8 cellular contexts compared by ENCODE assay signal in genomic region chr11:46308632-46309419, GRCh38. TPM values are rescaled to one million over a fixed set of nuclear protein-coding genes. Genes with fewer than 3 reads are reported as not detected.
DNase-seq lines count a peak whose midpoint lies in the region; ATAC-seq lines count a peak whose summit lies in the region.

No MANE protein-coding gene starts in this region.

- H3K9me3 Mint-ChIP-seq in T-cell: no peaks in the 10 kb centered on the region

- H3K4me3 Mint-ChIP-seq in T-cell: peak overlapping the region in 1 of 3 donors; percentile 11

- DNase-seq in AG08395 (ENCODE audit: low spot score): peak; percentile 85
- peak; percentile 64 for DNase-seq in M059J (ENCODE audit: low read depth)
- peak in 32 of 34 experiments; percentile 15 to 66 (median 52) for DNase-seq in T-cell
- peak; percentile 58 for DNase-seq in amniotic epithelial cell (ENCODE audit: low read depth)
- peak; percentile 90 for DNase-seq in left ventricle myocardium superior
- peak; percentile 89 for DNase-seq in sciatic nerve (ENCODE audit: low spot score)

- no peak overlapping the region for H3K27ac Mint-ChIP-seq in T-cell

- peaks cover 0 to 3% of the 10 kb centered on the region in 2 donors for H3K27me3 Mint-ChIP-seq in T-cell

- POLR2A ChIA-PET in T-cell (lab: Charles Lee): interaction anchor here in 1 of 2 donors (0.6 kb wide), 1 partner anchor 570 kb away, joined by 3 read pairs; no protein-coding TSS in a partner anchor

- peaks cover 6 to 18% (median 13%) of the 10 kb centered on the region in 3 donors for H3K4me1 Mint-ChIP-seq in T-cell

- CTCF ChIA-PET in T-cell (lab: Charles Lee): interaction anchor here (0.6 to 3.4 kb wide), 12 partner anchors 10 to 75 kb away, joined by 3 to 12 read pairs (median 4); no protein-coding TSS in a partner anchor

- no peaks in the 10 kb centered on the region for H3K36me3 Mint-ChIP-seq in T-cell

- intact Hi-C loops in left ventricle myocardium superior (cut with micrococcal nuclease) (loop anchor here (5.0 kb wide), 1 partner anchor 72 kb away; no protein-coding TSS in a partner anchor), sciatic nerve (cut with DNase I) (no loop called here)

- ATAC-seq in GM18858 (IDR thresholded peaks at IDR 0.05; ENCODE audit: unreplicated experiment) (peak; percentile 54), T-cell (replicated peaks in 1 of 4) (peak; percentile 69 to 82 (median 76)), left ventricle myocardium superior (peak; percentile 85), sciatic nerve (peak; percentile 91), GM21737 (IDR thresholded peaks at IDR 0.05; ENCODE audit: unreplicated experiment) (no peak)

RNA-seq across cellular contexts. Expression of gene CREB3L1, which starts 31.4 kb away (rescaled TPM):
- total RNA-seq in M059J (2014; rRNA removed; shearing (Covaris generic)): 40.1 and 70.3 TPM in 2 replicates
- total RNA-seq in T-cell (under 1 TPM in 3 of 5 donors, not detected in 2; 0.38 to 0.72 (median 0.38) TPM), left ventricle myocardium superior (56.0 TPM), sciatic nerve (20.8 TPM)

RNA-seq across cellular contexts. Expression of gene DGKZ, which starts 38.4 kb away (rescaled TPM):
- total RNA-seq in M059J (2014; rRNA removed; shearing (Covaris generic)): 38.4 and 73.4 TPM in 2 replicates
- 100 to 1,000 TPM; 235 to 318 (median 251) TPM for total RNA-seq in T-cell
- 71.7 TPM for total RNA-seq in left ventricle myocardium superior
- 45.5 TPM for total RNA-seq in sciatic nerve

Comparison
In these comparisons a context has a peak if more than half of its experiments do, and no peak if none do; other contexts are left out.
1. RNA of gene CREB3L1, which starts 31.4 kb away (total RNA-seq): 40.1 to 70.3 TPM in M059J, 56.0 TPM in left ventricle myocardium superior (single experiment) and 20.8 TPM in sciatic nerve (single experiment); 0.38 to 0.72 TPM in T-cell; every median in the first group is over 10 times any median in the second.
2. Peak in every context shown above with its lines, with median percentiles within 50 percentile points of each other: DNase-seq.